Comparison of ENCODE assay signal across 8 cellular contexts in genomic region chr19:37654525-37654832, GRCh38. TPM values are rescaled to one million over a fixed set of nuclear protein-coding genes. Genes with fewer than 3 reads are reported as not detected.
DNase-seq lines count a peak whose midpoint lies in the region; ATAC-seq and TF ChIP-seq lines count a peak whose summit lies in the region.

No MANE protein-coding gene starts in this region.

- no peak for ATAC-seq in heart left ventricle
- no peak for ATAC-seq in Right ventricle myocardium inferior
- no peak for ATAC-seq in body of pancreas
- ATAC-seq in GM18861 (IDR thresholded peaks at IDR 0.05; ENCODE audit: unreplicated experiment): no peak

- DNase-seq in heart left ventricle: no peak
- DNase-seq in Right ventricle myocardium inferior (ENCODE audit: missing footprints): no peak
- DNase-seq in NCI-H2107 treated with DMSO at 0.1 percent for 48 hours (lab: John Stamatoyannopoulos, UW; ENCODE audit: unreplicated experiment): peak; percentile 46
- no peak for DNase-seq in body of pancreas
- no peak for DNase-seq in testis
- DNase-seq in activated CD8-positive, alpha-beta memory T cell treated with anti-CD3 and anti-CD28 coated beads for 24 hours: no peak

- no peak for TF ChIP-seq RAD21 in liver (IDR thresholded peaks at IDR 0.05)

- intact Hi-C loops in heart left ventricle (cut with DNase I): loop anchor here in 3 of 10 donors (2.0 to 10.0 kb wide), 7 partner anchors 38 to 187 kb away; partner anchors contain the start of genes ZNF607 (in 3 of the 3), ZNF540 (in 1 of the 3), ZNF569 (in 1 of the 3) and ZNF570 (in 1 of the 3)
- intact Hi-C loops in Right ventricle myocardium inferior (cut with DNase I): loop anchor here (2.0 to 10.0 kb wide), 2 partner anchors 60 kb away; partner anchors contain the start of genes ZNF540, ZNF571 and ZNF607
- intact Hi-C loops in body of pancreas (cut with DNase I): loop anchor here (10.0 kb wide), 1 partner anchor 60 kb away; the partner anchor contains the start of genes ZNF540 and ZNF571
- intact Hi-C loops in testis (cut with DNase I; ENCODE audit: low total_unique reads): no loop called here

- 0% methylated on average over 8 to 9 of the region's 9 CpGs for WGBS in heart left ventricle, 4 donors
- WGBS in body of pancreas, 2 donors: 0 to 1% methylated on average over 9 of the region's 9 CpGs
- WGBS in liver: under 1% methylated on average over 9 of the region's 9 CpGs
- WGBS in testis, 2 donors: 0% methylated on average over 9 of the region's 9 CpGs

- H3K27ac ChIP-seq in heart left ventricle (peak overlapping the region; percentile 80 to 95 (median 91)), body of pancreas (peak overlapping the region; percentile 60 to 94 (median 80)), liver (ENCODE audit: low read depth in 1 of 2, low read length in 2 of 2) (no peak overlapping the region), testis (peak overlapping the region; percentile 95 to 96)

- no peaks in the 10 kb centered on the region for H3K36me3 ChIP-seq in heart left ventricle
- no peaks in the 10 kb centered on the region for H3K36me3 ChIP-seq in body of pancreas (replicated peaks in 1 of 2; ENCODE audit: insufficient read depth in 1 of 2, low read depth in 2 of 2)
- no peaks in the 10 kb centered on the region for H3K36me3 ChIP-seq in liver (ENCODE audit: control insufficient read depth in 4 of 4, insufficient read depth in 3 of 4, low read depth in 1 of 4, low read length in 3 of 4)
- H3K36me3 ChIP-seq in testis (ENCODE audit: low read depth, missing control alignments): no peaks in the 10 kb centered on the region

- TF ChIP-seq CTCF in heart left ventricle (IDR thresholded peaks at IDR 0.05): peak in 1 of 12 donors; percentile 6
- no peak for TF ChIP-seq CTCF in body of pancreas (IDR thresholded peaks at IDR 0.05)
- no peak for TF ChIP-seq CTCF in liver (IDR thresholded peaks at IDR 0.05; ENCODE audit: low read depth, low read length, missing input control)
- TF ChIP-seq CTCF in testis (IDR thresholded peaks at IDR 0.05): no peak

- no peak for TF ChIP-seq POLR2A in heart left ventricle (IDR thresholded peaks at IDR 0.05)
- TF ChIP-seq POLR2A in body of pancreas (IDR thresholded peaks at IDR 0.05): no peak
- no peak for TF ChIP-seq POLR2A in testis (IDR thresholded peaks at IDR 0.05)

- H3K27me3 ChIP-seq in heart left ventricle (no peaks in the 10 kb centered on the region), body of pancreas (no peaks in the 10 kb centered on the region), liver (ENCODE audit: control insufficient read depth in 4 of 4, insufficient read depth in 4 of 4, low read length in 3 of 4) (no peaks in the 10 kb centered on the region), testis (no peaks in the 10 kb centered on the region)

- peak overlapping the region in 1 of 2 donors; percentile 52 for H3K9ac ChIP-seq in liver (ENCODE audit: low read depth in 1 of 2, low read length in 2 of 2)

- H3K4me1 ChIP-seq in heart left ventricle (peaks cover 5 to 27% (median 14%) of the 10 kb centered on the region in 12 donors), body of pancreas (peaks cover 12% of the 10 kb centered on the region), liver (ENCODE audit: control insufficient read depth in 4 of 4, insufficient read depth in 4 of 4, low read length in 3 of 4) (peaks cover 3 to 11% (median 5%) of the 10 kb centered on the region in 4 donors), testis (peaks cover 9% of the 10 kb centered on the region)

- H3K9me3 ChIP-seq in heart left ventricle (peaks cover 0 to 5% (median 0%) of the 10 kb centered on the region in 12 donors), body of pancreas (no peaks in the 10 kb centered on the region), liver (ENCODE audit: control insufficient read depth in 4 of 4, low read length in 3 of 4) (peaks cover 2 to 9% (median 5%) of the 10 kb centered on the region in 4 donors), testis (no peaks in the 10 kb centered on the region)

- H3K4me3 ChIP-seq in heart left ventricle (peak overlapping the region; percentile 67 to 90 (median 77)), body of pancreas (peak overlapping the region; percentile 47 to 87), liver (ENCODE audit: low read depth in 1 of 3, low read length in 3 of 3) (peak overlapping the region; percentile 36 to 73 (median 53)), testis (peak overlapping the region; percentile 70 to 77)

TF ChIP-seq in liver, 16 proteins besides CTCF, POLR2A, EP300 and RAD21:
- TF ChIP-seq GABPA (IDR thresholded peaks at IDR 0.05 in 1 of 2, conservative IDR thresholded peaks at IDR 0.05 in 1 of 2) (no peak), REST (IDR thresholded peaks at IDR 0.05) (no peak), YY1 (IDR thresholded peaks at IDR 0.05) (no peak), TAF1 (conservative IDR thresholded peaks at IDR 0.05) (no peak), NR2F2 (IDR thresholded peaks at IDR 0.05) (no peak), MAX (IDR thresholded peaks at IDR 0.05) (no peak), SP1 (IDR thresholded peaks at IDR 0.05) (no peak), RXRA (IDR thresholded peaks at IDR 0.05) (no peak), JUND (IDR thresholded peaks at IDR 0.05) (no peak), FOXA2 (IDR thresholded peaks at IDR 0.05) (no peak), FOXA1 (IDR thresholded peaks at IDR 0.05) (no peak)
- TF ChIP-seq, protein P1, sequence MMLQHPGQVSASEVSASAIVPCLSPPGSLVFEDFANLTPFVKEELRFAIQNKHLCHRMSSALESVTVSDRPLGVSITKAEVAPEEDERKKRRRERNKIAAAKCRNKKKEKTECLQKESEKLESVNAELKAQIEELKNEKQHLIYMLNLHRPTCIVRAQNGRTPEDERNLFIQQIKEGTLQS (IDR thresholded peaks at IDR 0.05): no peak

RNA-seq across cellular contexts. Expression of gene ZFP30, which starts 0.8 kb away (rescaled TPM):
- total RNA-seq in heart left ventricle (10 to 100 TPM in 1 of 9 donors, 1 to 10 TPM in 8; 3.8 to 12.5 (median 7.5) TPM), Right ventricle myocardium inferior (6.9 TPM), body of pancreas (10 to 100 TPM in 1 of 2 donors, 1 to 10 TPM in 1; 7.5 to 27.0 TPM), liver (1 to 10 TPM; 5.6 to 5.8 TPM), testis (10 to 100 TPM; 19.6 to 36.2 TPM)
- polyA plus RNA-seq in heart left ventricle (1 to 10 TPM; 3.4 to 3.6 TPM), liver (1 to 10 TPM in 1 of 2 donors, under 1 TPM in 1; 0.74 to 1.3 TPM), testis (ENCODE audit: insufficient read depth, low read depth, low replicate concordance) (13.7 TPM)

RNA-seq across cellular contexts. Expression of gene ZNF540, which starts 59.8 kb away (rescaled TPM):
- 1 to 10 TPM; 1.4 to 8.2 (median 5.0) TPM for total RNA-seq in heart left ventricle
- polyA plus RNA-seq in heart left ventricle: 1 to 10 TPM; 3.8 to 5.0 TPM
- 6.8 TPM for total RNA-seq in Right ventricle myocardium inferior
- 1 to 10 TPM; 2.6 to 6.5 TPM for total RNA-seq in body of pancreas
- total RNA-seq in liver: 1 to 10 TPM in 1 of 2 donors, under 1 TPM in 1; 0.33 to 1.3 TPM
- 1 to 10 TPM in 1 of 2 donors, under 1 TPM in 1; 0.50 to 2.0 TPM for polyA plus RNA-seq in liver
- 1 to 10 TPM; 3.2 to 5.0 TPM for total RNA-seq in testis
- polyA plus RNA-seq in testis (ENCODE audit: insufficient read depth, low read depth, low replicate concordance): 6.6 TPM

RNA-seq across cellular contexts. Expression of gene ZNF571, which starts 59.9 kb away (rescaled TPM):
- total RNA-seq in heart left ventricle (1 to 10 TPM; 2.1 to 3.3 (median 2.7) TPM), Right ventricle myocardium inferior (3.8 TPM), body of pancreas (1 to 10 TPM; 1.6 to 2.6 TPM), liver (1 to 10 TPM; 1.6 to 1.8 TPM), testis (10 to 100 TPM in 1 of 2 donors, 1 to 10 TPM in 1; 9.1 to 13.1 TPM)
- polyA plus RNA-seq in heart left ventricle (1 to 10 TPM; 1.3 to 1.8 TPM), liver (under 1 TPM; 0.63 to 0.85 TPM), testis (ENCODE audit: insufficient read depth, low read depth, low replicate concordance) (5.9 TPM)

Comparison
In these comparisons a context has a peak if more than half of its experiments do, and no peak if none do; other contexts are left out.
1. H3K27ac ChIP-seq: peak in heart left ventricle (12 of 12), body of pancreas (4 of 4) and testis (2 of 2); none in liver (0 of 2).
2. Peak in every context shown above with its lines, with median percentiles within 50 percentile points of each other: H3K4me3 ChIP-seq.